Comparison of ENCODE assay signal across 20 cellular contexts in the genomic region with DNA sequence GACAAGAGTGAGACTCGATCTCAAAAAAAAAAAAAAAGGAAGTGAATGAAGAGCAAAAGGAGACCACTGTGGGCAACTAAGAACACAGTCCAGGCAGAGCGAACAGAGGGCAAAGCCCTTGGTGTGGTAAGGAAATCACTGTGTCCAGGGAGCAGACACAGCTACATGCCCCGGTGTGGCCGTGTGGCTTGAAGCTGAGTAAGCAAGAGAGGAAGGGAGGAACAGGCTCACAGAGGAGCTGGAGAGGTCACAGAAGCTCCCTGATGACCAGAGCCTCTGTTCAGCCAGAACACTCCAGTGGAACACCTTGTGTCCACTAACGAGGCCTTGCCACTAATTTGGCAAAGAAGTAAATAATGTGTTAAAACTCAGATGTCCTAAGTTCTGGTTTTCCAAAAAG.
"Had no signal": no experiment of that assay in that cellular context is flagged by ENCODE, and none has a peak within 500 bp of the region (broad histone marks: within the 10 kb centered on the region; RNA-seq: fewer than 3 reads in every experiment).

No MANE protein-coding gene starts in this region.

- H3K4me3 ChIP-seq: cardiac muscle cell, left lung, mucosa of descending colon, uterus had no signal

- FAIRE-seq: keratinocyte had no signal

- DNase-seq: activated CD4-positive, alpha-beta T cell treated with anti-CD3 and anti-CD28 coated beads for 1 hour; activated CD8-positive, alpha-beta memory T cell treated with anti-CD3 and anti-CD28 coated beads for 24 hours; activated gamma-delta T cell treated with Interleukin-2 at 50 U/mL for 16 hours; activated naive CD8-positive, alpha-beta T cell treated with anti-CD3 and anti-CD28 coated beads for 36 hours; amniotic stem cell; foreskin keratinocyte; hippocampal formation; left lung; mucosa of descending colon; naive B cell; retina; stimulated activated CD8-positive, alpha-beta memory T cell treated with anti-CD3 and anti-CD28 coated beads, Interleukin-4, amount 100 ng/mL, for 48 hours; stimulated activated naive CD4-positive, alpha-beta T cell; WERI-Rb-1 had no signal

- H3K36me3 ChIP-seq: cardiac muscle cell, left lung, neutrophil, uterus, WERI-Rb-1 had no signal

- ATAC-seq: foreskin keratinocyte, left lung, mucosa of descending colon had no signal

- H3K9me3 ChIP-seq: left lung, mucosa of descending colon, neutrophil, uterus had no signal

- H3K27me3 ChIP-seq: uterus had no signal

- H3K27ac ChIP-seq: cardiac muscle cell, foreskin keratinocyte, neutrophil, uterus, WERI-Rb-1 had no signal

- H3K4me3 Mint-ChIP-seq: activated naive CD8-positive, alpha-beta T cell treated with anti-CD3 and anti-CD28 coated beads for 36 hours; activated T-helper 1 cell treated with anti-CD3 and anti-CD28 coated beads, Interleukin-12 subunit alpha, Interleukin-12 subunit beta, Interleukin-2, Interleukin-4 antibody, amounts not matched to agents 30 ng/mL and 10 ng/mL and 1 ng/mL, durations not matched to agents 14 hours and 24 hours and 36 hours; T-helper 1 cell treated with Interleukin-12 subunit alpha and Interleukin-12 subunit beta and Interleukin-4 antibody, amounts not matched to agents 30 μg/mL and 1 μg/mL, for 36 hours had no signal

- H3K36me3 Mint-ChIP-seq: activated naive CD8-positive, alpha-beta T cell treated with anti-CD3 and anti-CD28 coated beads for 36 hours; naive B cell had no signal

- H3K9me3 Mint-ChIP-seq: activated naive CD8-positive, alpha-beta T cell treated with anti-CD3 and anti-CD28 coated beads for 36 hours; activated T-helper 1 cell treated with anti-CD3 and anti-CD28 coated beads, Interleukin-12 subunit alpha, Interleukin-12 subunit beta, Interleukin-2, Interleukin-4 antibody, amounts not matched to agents 30 ng/mL and 10 ng/mL and 1 ng/mL, durations not matched to agents 14 hours and 24 hours and 36 hours; T-helper 1 cell treated with Interleukin-12 subunit alpha and Interleukin-12 subunit beta and Interleukin-4 antibody, amounts not matched to agents 30 μg/mL and 1 μg/mL, for 36 hours had no signal

- H3K27ac Mint-ChIP-seq: activated naive CD8-positive, alpha-beta T cell treated with anti-CD3 and anti-CD28 coated beads for 36 hours; activated T-helper 1 cell treated with anti-CD3 and anti-CD28 coated beads, Interleukin-12 subunit alpha, Interleukin-12 subunit beta, Interleukin-2, Interleukin-4 antibody, amounts not matched to agents 30 ng/mL and 10 ng/mL and 1 ng/mL, durations not matched to agents 14 hours and 24 hours and 36 hours; naive B cell; T-helper 1 cell treated with Interleukin-12 subunit alpha and Interleukin-12 subunit beta and Interleukin-4 antibody, amounts not matched to agents 30 μg/mL and 1 μg/mL, for 36 hours had no signal
